ENCODE assay signal across 13 cellular contexts in the genomic region with DNA sequence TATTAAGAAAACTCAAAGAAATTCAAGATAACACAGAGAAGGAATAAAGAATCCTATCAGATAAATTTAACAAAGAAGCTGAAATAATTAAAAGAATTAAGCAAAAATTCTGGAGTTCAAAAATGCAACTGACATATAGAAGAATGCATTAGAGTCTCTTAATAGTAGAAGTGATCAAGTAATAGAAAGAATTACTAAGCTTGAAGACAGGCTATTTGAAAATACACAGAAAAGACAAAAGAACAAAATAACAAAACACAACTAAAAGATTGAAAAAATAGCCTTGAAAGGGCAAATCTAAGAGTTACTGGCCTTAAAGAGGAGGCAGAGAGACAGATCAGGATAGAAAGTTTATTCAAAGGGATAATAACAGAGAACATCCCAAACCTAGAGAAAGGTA. TPM values are rescaled to one million over a fixed set of nuclear protein-coding genes. Genes with fewer than 3 reads are reported as not detected.
DNase-seq lines count a peak whose midpoint lies in the region; ATAC-seq, FAIRE-seq and TF ChIP-seq lines count a peak whose summit lies in the region.
"Had no signal": no experiment of that assay in that cellular context is flagged by ENCODE, and none has a peak within 500 bp of the region (broad histone marks: within the 10 kb centered on the region; RNA-seq: fewer than 3 reads in every experiment).

No MANE protein-coding gene starts in this region.

- peaks cover 39% of the 10 kb centered on the region for H3K36me3 Mint-ChIP-seq in activated naive CD8-positive, alpha-beta T cell
- H3K36me3 Mint-ChIP-seq in activated naive CD8-positive, alpha-beta T cell treated with anti-CD3 and anti-CD28 coated beads for 36 hours: peaks cover 57% of the 10 kb centered on the region

- H3K36me3 ChIP-seq in PC-3 (ENCODE audit: low read depth, low read length): no peaks in the 10 kb centered on the region
- H3K36me3 ChIP-seq in K562 (ENCODE audit: control insufficient read depth, insufficient read depth, low read length): peaks cover 19% of the 10 kb centered on the region
- no peaks in the 10 kb centered on the region for H3K36me3 ChIP-seq in osteoblast (ENCODE audit: insufficient read depth, low read length)

- H3K9ac ChIP-seq in PC-3 (ENCODE audit: low read length): no peak overlapping the region
- H3K9ac ChIP-seq in K562 (ENCODE audit: insufficient read depth in 1 of 2, low read depth in 2 of 2, low read length in 2 of 2): no peak overlapping the region
- H3K9ac ChIP-seq: BLaER1 had no signal

- H2AFZ ChIP-seq in PC-3 (ENCODE audit: low read length): no peak overlapping the region
- H2AFZ ChIP-seq in K562 (ENCODE audit: low read depth, low read length): no peak overlapping the region
- no peak overlapping the region for H2AFZ ChIP-seq in osteoblast (ENCODE audit: low read length)

- no peak for TF ChIP-seq POLR2A in K562 (conservative IDR thresholded peaks at IDR 0.05)

- H3K4me2 ChIP-seq in PC-3 (ENCODE audit: low read length) (peak overlapping the region; percentile 70), K562 (ENCODE audit: insufficient read depth, low read length) (no peak overlapping the region), osteoblast (ENCODE audit: insufficient read depth, low read length) (no peak overlapping the region)
- H3K4me2 ChIP-seq: BLaER1 had no signal

- H4K20me1 ChIP-seq in PC-3 (ENCODE audit: low read length) (no peaks in the 10 kb centered on the region), K562 (replicated peaks; ENCODE audit: control insufficient read depth, insufficient read depth, low read length) (no peaks in the 10 kb centered on the region), osteoblast (ENCODE audit: insufficient read depth, low read length) (peaks cover 25% of the 10 kb centered on the region)

- no peaks in the 10 kb centered on the region for H3F3A ChIP-seq in PC-3 (ENCODE audit: low read length, unreplicated experiment)

- FAIRE-seq in K562 (lab: Jason Lieb, UNC): no peak
- FAIRE-seq: GM12891, GM19239 had no signal

- peaks cover 18% of the 10 kb centered on the region for H3K9me3 Mint-ChIP-seq in activated naive CD8-positive, alpha-beta T cell (ENCODE audit: low read depth)
- H3K9me3 Mint-ChIP-seq in activated naive CD8-positive, alpha-beta T cell treated with anti-CD3 and anti-CD28 coated beads for 36 hours: peaks cover 32% of the 10 kb centered on the region

- H3K9me3 ChIP-seq in PC-3 (ENCODE audit: low read length) (no peaks in the 10 kb centered on the region), K562 (replicated peaks; ENCODE audit: control insufficient read depth, insufficient read depth, low read depth, low read length) (peaks cover 4% of the 10 kb centered on the region), osteoblast (ENCODE audit: low read depth, low read length) (no peaks in the 10 kb centered on the region)

- H3K9me1 ChIP-seq in K562 (ENCODE audit: control insufficient read depth, insufficient read depth, low read length): no peaks in the 10 kb centered on the region

- in situ Hi-C loops in K562 (cut with MboI): no loop called here

- no peaks in the 10 kb centered on the region for H3K9me2 ChIP-seq in PC-3 (replicated peaks; ENCODE audit: low read length)

- peaks cover 81% of the 10 kb centered on the region for H3K79me2 ChIP-seq in PC-3 (ENCODE audit: low read length)
- peaks cover 87% of the 10 kb centered on the region for H3K79me2 ChIP-seq in K562 (ENCODE audit: control insufficient read depth, insufficient read depth, low read length)
- H3K79me2 ChIP-seq in osteoblast (ENCODE audit: insufficient read depth, low read length): peaks cover 95% of the 10 kb centered on the region

- TF ChIP-seq CTCF in PC-3 (conservative IDR thresholded peaks at IDR 0.05; ENCODE audit: low read depth, low read length) (no peak), K562 (IDR thresholded peaks at IDR 0.05 in 2 of 3, conservative IDR thresholded peaks at IDR 0.05 in 1 of 3; ENCODE audit: insufficient read depth in 2 of 3, low read depth in 1 of 3, low read length in 3 of 3) (no peak), osteoblast (IDR thresholded peaks at IDR 0.05; ENCODE audit: extremely low read depth, low read depth, low read length) (no peak), dorsolateral prefrontal cortex (IDR thresholded peaks at IDR 0.05 in 54 of 56, conservative IDR thresholded peaks at IDR 0.05 in 2 of 56; ENCODE audit: low read depth in 1 of 56, partially characterized antibody in 56 of 56) (no peak)

- H3K27me3 Mint-ChIP-seq in activated naive CD8-positive, alpha-beta T cell: no peaks in the 10 kb centered on the region
- no peaks in the 10 kb centered on the region for H3K27me3 Mint-ChIP-seq in activated naive CD8-positive, alpha-beta T cell treated with anti-CD3 and anti-CD28 coated beads for 36 hours

- ATAC-seq in PC-3 (no peak), K562 (no peak)

- POLR2A ChIA-PET in PC-3 (lab: Charles Lee; ENCODE audit: unreplicated experiment) (no interaction called here), K562 (lab: Yijun Ruan, JAX) (interaction anchor here (0.6 to 1.9 kb wide), 2 partner anchors 8 to 70 kb away, joined by 3 to 14 read pairs; no protein-coding TSS in a partner anchor)

- DNase-seq in activated naive CD8-positive, alpha-beta T cell treated with anti-CD3 and anti-CD28 coated beads for 36 hours: no peak
- DNase-seq in PC-3 (no peak), K562 (ENCODE audit: extremely low read depth in 1 of 4, low spot score in 3 of 4) (no peak), osteoblast (ENCODE audit: insufficient read length, low spot score, missing footprints) (peak; percentile 10), amniotic stem cell (lab: John Stamatoyannopoulos, UW) (no peak), dorsolateral prefrontal cortex (no peak), NCI-H82 (lab: John Stamatoyannopoulos, UW) (no peak)
- DNase-seq: AML-193, DMS 273 treated with DMSO at 0.1 percent for 48 hours had no signal

- H3K4me1 ChIP-seq in PC-3 (ENCODE audit: insufficient read depth, low read length): peaks cover 26% of the 10 kb centered on the region
- H3K4me1 ChIP-seq in K562 (replicated peaks in 1 of 2; ENCODE audit: control insufficient read depth in 2 of 2, insufficient read depth in 2 of 2, low read length in 2 of 2): peaks cover 8 to 22% of the 10 kb centered on the region in 2 experiments
- H3K4me1 ChIP-seq in osteoblast (ENCODE audit: insufficient read depth, low read length): peaks cover 12% of the 10 kb centered on the region
- H3K4me1 ChIP-seq: BLaER1 had no signal

- H3K27me3 ChIP-seq in PC-3 (ENCODE audit: low read length) (no peaks in the 10 kb centered on the region), K562 (ENCODE audit: control insufficient read depth in 2 of 2, insufficient read depth in 2 of 2, low read length in 2 of 2) (no peaks in the 10 kb centered on the region), osteoblast (ENCODE audit: insufficient read depth, low read length) (no peaks in the 10 kb centered on the region), dorsolateral prefrontal cortex (no peaks in the 10 kb centered on the region)
- H3K27me3 ChIP-seq: BLaER1 had no signal

- H3K27ac Mint-ChIP-seq in activated naive CD8-positive, alpha-beta T cell: peak overlapping the region; percentile 9
- H3K27ac Mint-ChIP-seq in activated naive CD8-positive, alpha-beta T cell treated with anti-CD3 and anti-CD28 coated beads for 36 hours: no peak overlapping the region

- BruUV-seq in PC-3 (replicated peaks; lab: Mats Ljungman, UMichigan): no TSS peak
- BruUV-seq in K562 (replicated peaks; lab: Mats Ljungman, UMichigan): no TSS peak

- no peak for TF ChIP-seq RAD21 in K562 (CRISPR knock-in tag; conservative IDR thresholded peaks at IDR 0.05 in 1 of 2, IDR thresholded peaks at IDR 0.05 in 1 of 2)

- intact Hi-C loops in PC-3 (cut with micrococcal nuclease): no loop called here
- intact Hi-C loops in K562 (cut with micrococcal nuclease): no loop called here
- intact Hi-C loops in dorsolateral prefrontal cortex (cut with DNase I): no loop called here

- H3K27ac ChIP-seq in PC-3 (ENCODE audit: low read length) (peak overlapping the region; percentile 94), K562 (ENCODE audit: extremely low read depth, low read depth, low read length) (peak overlapping the region; percentile 81; the same call in 1 of the 3 replicates), osteoblast (ENCODE audit: low read depth, low read length) (no peak overlapping the region), dorsolateral prefrontal cortex (no peak overlapping the region)
- H3K27ac ChIP-seq: BLaER1 had no signal

- H3K4me3 ChIP-seq in PC-3 (ENCODE audit: low read length) (no peak overlapping the region), K562 (no peak overlapping the region), osteoblast (ENCODE audit: insufficient read depth, low read length) (no peak overlapping the region), dorsolateral prefrontal cortex (no peak overlapping the region)
- H3K4me3 ChIP-seq: BLaER1 had no signal

- H3K4me3 Mint-ChIP-seq in activated naive CD8-positive, alpha-beta T cell: peak overlapping the region; percentile 18
- no peak overlapping the region for H3K4me3 Mint-ChIP-seq in activated naive CD8-positive, alpha-beta T cell treated with anti-CD3 and anti-CD28 coated beads for 36 hours

- CTCF ChIA-PET in PC-3 (lab: Charles Lee) (no interaction called here), K562 (lab: Yijun Ruan, JAX; ENCODE audit: low intra/inter-chr PET ratio) (no interaction called here)

- H3K4me1 Mint-ChIP-seq in activated naive CD8-positive, alpha-beta T cell (ENCODE audit: low read depth): peaks cover 50% of the 10 kb centered on the region
- H3K4me1 Mint-ChIP-seq in activated naive CD8-positive, alpha-beta T cell treated with anti-CD3 and anti-CD28 coated beads for 36 hours: peaks cover 23% of the 10 kb centered on the region

- TF ChIP-seq EP300 in K562 (IDR thresholded peaks at IDR 0.05; ENCODE audit: low read length): no peak

RNA-seq across cellular contexts. Expression of gene SNX14, which starts 12.1 kb away (rescaled TPM):
- 10 to 100 TPM; 50.0 to 52.8 TPM for total RNA-seq in activated naive CD8-positive, alpha-beta T cell treated with anti-CD3 and anti-CD28 coated beads for 36 hours
- total RNA-seq in PC-3 (2014; rRNA removed) (64.4 and 65.4 TPM in 2 replicates), K562 (2014; rRNA removed) (66.3 and 84.2 TPM in 2 replicates), K562 (2014; rRNA removed; fragmentation: Illumina TruSeq; extraction: Trizol) (134 and 138 TPM in 2 replicates), K562 (2015; rRNA removed; fragmentation: Illumina TruSeq; extraction: Trizol) (131 and 140 TPM in 2 replicates), K562 (2021) (66.1 and 72.7 TPM in 2 replicates), osteoblast (117 and 146 TPM in 2 replicates), dorsolateral prefrontal cortex (100 to 1,000 TPM in 46 of 120 experiments, 10 to 100 TPM in 74; 64.2 to 128 (median 96.7) TPM)
- 102 and 244 TPM in 2 replicates for total RNA-seq in K562 (2011; cell fraction: chromatin; rRNA removed; ENCODE audit: low replicate concordance)
- total RNA-seq in K562 (2011; cell fraction: nucleolus; rRNA removed): 82.4 and 99.2 TPM in 2 replicates
- total RNA-seq in K562 (2011; cell fraction: nucleoplasm; rRNA removed): 108 and 129 TPM in 2 replicates
- polyA plus RNA-seq in K562 (2011; rRNA removed) (96.1 and 125 TPM in 2 replicates), K562 (2014; fragmentation: Illumina TruSeq; extraction: Trizol) (68.8 and 71.2 TPM in 2 replicates), K562 (2014; fragmentation: Nextera tagmentation; extraction: Ambion mirVana) (10 to 100 TPM; 46.5 to 61.1 TPM), K562 (2014; rRNA removed) (63.1 and 72.1 TPM in 2 replicates)
- polyA plus RNA-seq in K562 (2011; cell fraction: cytosol; rRNA removed): 28.6 and 35.4 TPM in 2 replicates
- polyA plus RNA-seq in K562 (2011; cell fraction: nucleus; rRNA removed): 54.9 and 67.4 TPM in 2 replicates
- 60.9 and 75.4 TPM in 2 replicates for polyA plus RNA-seq in K562 (2012)
- 149 and 151 TPM in 2 replicates for polyA minus RNA-seq in K562 (2011; rRNA and poly(A)+ RNA removed)
- 38.2 and 52.5 TPM in 2 replicates for polyA minus RNA-seq in K562 (2011; cell fraction: cytosol; rRNA and poly(A)+ RNA removed)
- 72.2 and 76.3 TPM in 2 replicates for polyA minus RNA-seq in K562 (2011; cell fraction: nucleus; rRNA and poly(A)+ RNA removed)

Comparison
In these comparisons a context has a peak if more than half of its experiments do, and no peak if none do; other contexts are left out.
1. H3K27ac ChIP-seq: peak in PC-3 (single experiment) and K562 (single experiment); none in osteoblast (single experiment) and dorsolateral prefrontal cortex (0 of 59).